ENCODE assay signal across 19 cellular contexts in the genomic region with DNA sequence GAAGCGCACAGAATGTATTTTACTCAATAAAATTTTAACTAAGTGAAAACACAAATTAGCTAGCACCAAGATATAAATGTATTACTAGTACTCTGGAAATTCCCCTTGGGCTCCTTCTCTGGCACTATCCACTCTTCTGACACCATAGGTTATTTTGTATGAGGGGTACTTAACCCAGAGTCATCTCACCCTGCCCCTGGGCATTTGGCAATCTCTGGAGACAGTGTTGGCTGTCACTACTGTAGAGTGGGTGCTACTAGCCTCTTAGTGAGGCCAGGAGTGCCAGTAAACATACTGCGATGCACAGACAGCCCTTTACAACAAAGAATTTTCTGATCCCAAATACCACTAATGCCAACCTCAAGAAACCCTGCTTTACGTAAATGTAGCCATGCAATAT.
"Had no signal": no experiment of that assay in that cellular context is flagged by ENCODE, and none has a peak within 500 bp of the region (broad histone marks: within the 10 kb centered on the region; RNA-seq: fewer than 3 reads in every experiment).

No MANE protein-coding gene starts in this region.

- H3K4me3 ChIP-seq: K562 had no signal

- DNase-seq: Kasumi-1, MM.1S, NCI-H1092 treated with DMSO at 0.1 percent for 48 hours, NCI-H1436, NCI-H187, NCI-H2029, NCI-H2081 treated with DMSO at 0.1 percent for 48 hours, NCI-H2171, NCI-H226, NCI-H446, NCI-H510A, NCI-H524 treated with DMSO at 0.1 percent for 48 hours, NCI-H69, NCI-H774, RPMI8226, SHP77, SK-N-SH had no signal

- ATAC-seq: K562 had no signal

- H3K9me3 ChIP-seq: SK-N-SH had no signal

- H3K27ac ChIP-seq: KMS-11 had no signal

- H3K9ac ChIP-seq: KMS-11, SK-N-SH had no signal
